9 cellular contexts compared by ENCODE assay signal in the genomic region with DNA sequence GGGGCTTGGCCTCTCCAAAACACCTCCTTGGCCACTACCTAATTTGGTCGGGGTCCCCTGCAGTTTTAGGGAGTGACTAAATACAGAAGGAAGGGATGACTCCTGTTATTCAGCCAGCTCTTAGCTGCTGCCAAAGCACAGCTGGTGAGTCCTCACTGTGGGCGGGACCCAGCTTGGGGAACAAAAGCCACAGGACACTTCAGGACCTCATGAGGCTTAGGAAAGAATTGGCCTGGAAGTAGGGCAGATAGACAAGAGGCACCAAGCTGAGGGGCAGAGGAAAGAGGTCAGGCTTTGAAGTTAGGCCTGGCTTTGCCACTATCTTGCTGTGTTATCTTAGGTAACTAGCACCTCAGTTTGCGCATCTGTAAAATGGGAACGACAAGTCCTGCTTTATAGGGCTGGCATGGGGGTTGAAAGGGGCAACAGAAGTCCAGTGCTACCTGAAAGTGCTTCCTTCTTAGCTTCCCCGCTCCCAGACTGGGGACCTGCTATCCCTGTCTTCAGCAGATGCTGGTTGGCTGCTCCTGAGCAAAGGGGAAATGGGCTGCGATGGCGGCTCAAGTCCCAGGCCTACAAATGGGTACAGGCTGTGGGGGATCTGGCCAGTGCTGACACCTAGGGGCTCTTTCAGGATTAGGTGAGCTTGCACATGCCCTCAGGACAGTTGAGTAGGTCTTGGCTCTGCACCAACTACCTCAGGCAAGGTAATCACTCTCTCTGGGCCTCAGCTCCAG.
A peak's percentile ranks its signal among the peaks of the same experiment; 100 is the strongest.
DNase-seq lines count a peak whose midpoint lies in the region; ATAC-seq and TF ChIP-seq lines count a peak whose summit lies in the region.
"Had no signal": no experiment of that assay in that cellular context is flagged by ENCODE, and none has a peak within 500 bp of the region (broad histone marks: within the 10 kb centered on the region; RNA-seq: fewer than 3 reads in every experiment).

No MANE protein-coding gene starts in this region.

- H3K27me3 ChIP-seq in Loucy (ENCODE audit: insufficient read depth, low read length, poor library complexity, severe bottlenecking), result no peaks in the 10 kb centered on the region
- no peaks in the 10 kb centered on the region for H3K27me3 ChIP-seq in neutrophil

- DNase-seq in GM12864 (ENCODE audit: low read depth), result no peak
- peak; percentile 66 for DNase-seq in ecto neural progenitor cell (ENCODE audit: low spot score)
- no peak for DNase-seq in ACHN
- DNase-seq in stimulated activated CD4-positive, alpha-beta T cell treated with anti-CD3 and anti-CD28 coated beads, Interleukin-2, amount 100 ng/mL, for 24 hours, result no peak

- TF ChIP-seq CTCF in GM12864 (IDR thresholded peaks at IDR 0.05; ENCODE audit: low read depth, low read length, missing control alignments), result peak; percentile 26
- TF ChIP-seq CTCF in Loucy (conservative IDR thresholded peaks at IDR 0.05; ENCODE audit: low read length), result peak; percentile 49
- no peak for TF ChIP-seq CTCF in neutrophil (IDR thresholded peaks at IDR 0.05)

- H3K4me2 ChIP-seq in Loucy (ENCODE audit: low read depth, low read length, poor library complexity, severe bottlenecking), result no peak overlapping the region

- H3K9me2 ChIP-seq in Loucy (replicated peaks; ENCODE audit: low read depth, low read length), result no peaks in the 10 kb centered on the region

- no peak overlapping the region for H2AFZ ChIP-seq in Loucy (ENCODE audit: low read length)

- H3K4me1 ChIP-seq in Loucy (ENCODE audit: insufficient read depth, low read length, poor library complexity, severe bottlenecking) (peaks cover 34% of the 10 kb centered on the region), neutrophil (ENCODE audit: control insufficient read depth in 1 of 2, insufficient read depth in 1 of 2, low read depth in 1 of 2, low read length in 1 of 2) (peaks cover 50 to 57% of the 10 kb centered on the region in 2 experiments)

- in situ Hi-C loops in ACHN (cut with HindIII; ENCODE audit: low pct_ligation_motif_present, low pct_unique_long_range_greater_than_20kb, low sequenced_read_pairs), result no loop called here

- H3K79me2 ChIP-seq in Loucy (ENCODE audit: insufficient read depth, low read length), result peaks cover 4% of the 10 kb centered on the region; the same call in 1 of the 2 replicates

- no peaks in the 10 kb centered on the region for H4K20me1 ChIP-seq in Loucy (ENCODE audit: insufficient read depth, low read length, poor library complexity, severe bottlenecking)

- H3K4me3 ChIP-seq in GM12864 (ENCODE audit: low read depth, low read length) (no peak overlapping the region), Loucy (ENCODE audit: low read length, poor library complexity, severe bottlenecking) (no peak overlapping the region), neutrophil (ENCODE audit: low read depth in 1 of 2, low read length in 1 of 2) (no peak overlapping the region)
- H3K4me3 ChIP-seq: HAP-1 had no signal

- H3K9me3 ChIP-seq in Loucy (ENCODE audit: insufficient read depth, low read depth, low read length), result no peaks in the 10 kb centered on the region
- no peaks in the 10 kb centered on the region for H3K9me3 ChIP-seq in neutrophil
- H3K9me3 ChIP-seq: HAP-1 had no signal

- no peaks in the 10 kb centered on the region for H3K36me3 ChIP-seq in Loucy (ENCODE audit: insufficient read depth, low read length)
- no peaks in the 10 kb centered on the region for H3K36me3 ChIP-seq in neutrophil
- H3K36me3 ChIP-seq: HAP-1 had no signal

- ATAC-seq in GM19324 (IDR thresholded peaks at IDR 0.05; ENCODE audit: low FRiP score, unreplicated experiment) (no peak), HG02623 (IDR thresholded peaks at IDR 0.05; ENCODE audit: unreplicated experiment) (no peak)

- H3K27ac ChIP-seq in neutrophil, result peak overlapping the region; percentile 67

- H3K9ac ChIP-seq in Loucy (ENCODE audit: low read depth, low read length, poor library complexity, severe bottlenecking), result peak overlapping the region; percentile 32

- no peaks in the 10 kb centered on the region for H3F3A ChIP-seq in Loucy (ENCODE audit: low read depth)
